In the genomic region with DNA sequence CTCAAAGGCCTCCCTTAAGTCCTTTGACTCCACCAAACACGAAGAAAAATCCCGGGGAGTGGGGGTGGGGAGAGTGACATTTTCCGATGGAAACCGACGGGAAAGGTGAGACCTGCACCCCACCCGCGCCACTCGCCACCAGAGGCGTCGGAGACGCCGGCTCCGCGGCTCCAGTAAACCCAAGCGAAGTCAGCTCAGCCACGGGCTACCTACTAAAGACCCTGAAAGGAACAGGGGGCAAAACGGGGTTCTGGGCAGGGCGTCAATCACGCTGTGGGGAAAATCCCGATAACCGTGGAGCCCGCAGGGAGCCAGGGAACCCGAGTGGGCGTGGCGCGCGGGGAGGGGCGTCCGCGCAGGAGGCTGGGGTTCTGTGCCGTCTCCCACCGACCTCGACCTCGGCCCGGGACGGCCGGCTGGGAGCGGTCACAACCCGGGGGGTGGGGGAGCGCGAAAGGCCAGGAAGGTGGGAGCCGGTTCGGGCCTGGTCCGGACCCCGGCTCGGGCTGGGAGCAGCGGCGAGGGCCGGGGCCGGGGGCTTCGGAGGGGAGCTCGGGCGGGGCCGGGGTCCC, we compare ENCODE assay signal across 8 cellular contexts. TPM values are rescaled to one million over a fixed set of nuclear protein-coding genes. Genes with fewer than 3 reads are reported as not detected.
DNase-seq lines count a peak whose midpoint lies in the region; ATAC-seq and TF ChIP-seq lines count a peak whose summit lies in the region.

No MANE protein-coding gene starts in this region.

- POLR2A ChIA-PET in activated CD4-positive, alpha-beta memory T cell treated with anti-CD3 and anti-CD28 coated beads, Interleukin-2, amount 10 ng/mL, durations not matched to agents 7 days and 5 days (lab: Charles Lee), result interaction anchor here (0.6 kb wide), 1 partner anchor 28 kb away, joined by 3 read pairs; no protein-coding TSS in a partner anchor
- POLR2A ChIA-PET in naive thymus-derived CD4-positive, alpha-beta T cell (lab: Charles Lee), result interaction anchor here (1.3 kb wide), 1 partner anchor 69 kb away, joined by 6 read pairs; a partner anchor contains a TSS

- H3K4me1 ChIP-seq in BLaER1 (peaks cover 31% of the 10 kb centered on the region), endocrine pancreas (ENCODE audit: control insufficient read depth, insufficient read depth, low read length) (peaks cover 4% of the 10 kb centered on the region), stomach smooth muscle (ENCODE audit: control insufficient read depth, insufficient read depth, low read length) (peaks cover 15% of the 10 kb centered on the region)
- peaks cover 11 to 22% of the 10 kb centered on the region in 2 donors for H3K4me1 ChIP-seq in naive thymus-derived CD4-positive, alpha-beta T cell (ENCODE audit: control insufficient read depth in 2 of 2, insufficient read depth in 2 of 2, low read length in 2 of 2)

- H3K36me3 ChIP-seq in BLaER1 (peaks cover 32% of the 10 kb centered on the region), endocrine pancreas (ENCODE audit: control insufficient read depth, insufficient read depth, low read length) (no peaks in the 10 kb centered on the region), stomach smooth muscle (ENCODE audit: control insufficient read depth in 2 of 2, insufficient read depth in 2 of 2, low read length in 2 of 2) (peaks cover 14 to 15% of the 10 kb centered on the region in 2 donors)
- peaks cover 0 to 26% (median 10%) of the 10 kb centered on the region in 3 experiments for H3K36me3 ChIP-seq in naive thymus-derived CD4-positive, alpha-beta T cell (ENCODE audit: control insufficient read depth in 2 of 3, insufficient read depth in 3 of 3, low read length in 3 of 3)

- CTCF ChIA-PET in activated CD4-positive, alpha-beta memory T cell treated with anti-CD3 and anti-CD28 coated beads, Interleukin-2, amount 10 ng/mL, durations not matched to agents 7 days and 5 days (lab: Charles Lee), result no interaction called here
- CTCF ChIA-PET in naive thymus-derived CD4-positive, alpha-beta T cell (lab: Charles Lee), result interaction anchor here (0.6 kb wide), 1 partner anchor 439 kb away, joined by 3 read pairs; no protein-coding TSS in a partner anchor

- H3K4me1 Mint-ChIP-seq in activated CD4-positive, alpha-beta memory T cell treated with anti-CD3 and anti-CD28 coated beads, Interleukin-2, amount 10 ng/mL, durations not matched to agents 7 days and 5 days, result peaks cover 25% of the 10 kb centered on the region
- H3K4me1 Mint-ChIP-seq in naive thymus-derived CD4-positive, alpha-beta T cell, result peaks cover 23 to 39% (median 32%) of the 10 kb centered on the region in 7 donors

- H3K9me3 ChIP-seq in BLaER1 (no peaks in the 10 kb centered on the region), endocrine pancreas (ENCODE audit: control insufficient read depth, low read length) (no peaks in the 10 kb centered on the region), stomach smooth muscle (ENCODE audit: control insufficient read depth in 2 of 2, low read length in 2 of 2) (no peaks in the 10 kb centered on the region)
- H3K9me3 ChIP-seq in naive thymus-derived CD4-positive, alpha-beta T cell (ENCODE audit: control insufficient read depth in 2 of 3, low read length in 3 of 3), result no peaks in the 10 kb centered on the region

- ATAC-seq in GM19467 (IDR thresholded peaks at IDR 0.05; ENCODE audit: unreplicated experiment), result peak; percentile 27
- ATAC-seq in naive thymus-derived CD4-positive, alpha-beta T cell, result peak; percentile 33

- no peaks in the 10 kb centered on the region for H3K27me3 ChIP-seq in BLaER1
- no peaks in the 10 kb centered on the region for H3K27me3 ChIP-seq in HL-60 (ENCODE audit: insufficient read depth, poor library complexity, severe bottlenecking)
- H3K27me3 ChIP-seq in endocrine pancreas (ENCODE audit: control insufficient read depth, insufficient read depth, low read length), result no peaks in the 10 kb centered on the region
- H3K27me3 ChIP-seq in naive thymus-derived CD4-positive, alpha-beta T cell (ENCODE audit: control insufficient read depth in 2 of 2, insufficient read depth in 2 of 2, low read length in 2 of 2), result no peaks in the 10 kb centered on the region
- no peaks in the 10 kb centered on the region for H3K27me3 ChIP-seq in stomach smooth muscle (ENCODE audit: control insufficient read depth in 1 of 2, insufficient read depth in 2 of 2, low read length in 2 of 2)

- peak overlapping the region; percentile 80 for H3K4me3 Mint-ChIP-seq in activated CD4-positive, alpha-beta memory T cell treated with anti-CD3 and anti-CD28 coated beads, Interleukin-2, amount 10 ng/mL, durations not matched to agents 7 days and 5 days
- peak overlapping the region; percentile 78 to 92 (median 84) for H3K4me3 Mint-ChIP-seq in naive thymus-derived CD4-positive, alpha-beta T cell

- H3K27me3 Mint-ChIP-seq in activated CD4-positive, alpha-beta memory T cell treated with anti-CD3 and anti-CD28 coated beads, Interleukin-2, amount 10 ng/mL, durations not matched to agents 7 days and 5 days, result no peaks in the 10 kb centered on the region
- H3K27me3 Mint-ChIP-seq in naive thymus-derived CD4-positive, alpha-beta T cell, result no peaks in the 10 kb centered on the region

- H3K9me3 Mint-ChIP-seq in activated CD4-positive, alpha-beta memory T cell treated with anti-CD3 and anti-CD28 coated beads, Interleukin-2, amount 10 ng/mL, durations not matched to agents 7 days and 5 days, result no peaks in the 10 kb centered on the region
- peaks cover 0 to 2% (median 0%) of the 10 kb centered on the region in 11 donors for H3K9me3 Mint-ChIP-seq in naive thymus-derived CD4-positive, alpha-beta T cell

- intact Hi-C loops in naive thymus-derived CD4-positive, alpha-beta T cell (cut with micrococcal nuclease), result loop anchor here (1.0 to 10.0 kb wide), 9 partner anchors 51 to 404 kb away; a partner anchor contains a TSS

- DNase-seq in HL-60 (ENCODE audit: low read depth in 1 of 2, low spot score in 1 of 2), result no peak
- peak; percentile 47 for DNase-seq in activated CD4-positive, alpha-beta memory T cell treated with anti-CD3 and anti-CD28 coated beads, Interleukin-2, amount 10 ng/mL, durations not matched to agents 7 days and 5 days
- peak; percentile 18 to 76 (median 40) for DNase-seq in naive thymus-derived CD4-positive, alpha-beta T cell
- DNase-seq in NCI-H1436 (lab: John Stamatoyannopoulos, UW), result no peak

- H3K4me3 ChIP-seq in BLaER1 (peak overlapping the region; percentile 97), HL-60 (replicated peaks; ENCODE audit: insufficient read depth, low read length) (peak overlapping the region; percentile 99), endocrine pancreas (ENCODE audit: control insufficient read depth, insufficient read depth, low read length) (peak overlapping the region; percentile 30), stomach smooth muscle (ENCODE audit: low read length in 2 of 2) (peak overlapping the region; percentile 89 to 91)
- H3K4me3 ChIP-seq in naive thymus-derived CD4-positive, alpha-beta T cell (ENCODE audit: low read length), result peak overlapping the region; percentile 90

- peak overlapping the region; percentile 99 for H3K4me2 ChIP-seq in BLaER1

- no peak for TF ChIP-seq CTCF in HL-60 (IDR thresholded peaks at IDR 0.05; ENCODE audit: insufficient read depth, low read length)

- peak overlapping the region; percentile 95 for H3K27ac ChIP-seq in BLaER1
- peak overlapping the region; percentile 75 for H3K27ac ChIP-seq in HL-60 (replicated peaks)
- peak overlapping the region; percentile 94 for H3K27ac ChIP-seq in naive thymus-derived CD4-positive, alpha-beta T cell (ENCODE audit: low read depth, low read length)
- H3K27ac ChIP-seq in stomach smooth muscle (ENCODE audit: low read length), result peak overlapping the region; percentile 90

- peak overlapping the region; percentile 71 for H3K27ac Mint-ChIP-seq in activated CD4-positive, alpha-beta memory T cell treated with anti-CD3 and anti-CD28 coated beads, Interleukin-2, amount 10 ng/mL, durations not matched to agents 7 days and 5 days
- peak overlapping the region; percentile 59 to 88 (median 77) for H3K27ac Mint-ChIP-seq in naive thymus-derived CD4-positive, alpha-beta T cell

- H3K9ac ChIP-seq in BLaER1, result peak overlapping the region; percentile 97
- H3K9ac ChIP-seq in endocrine pancreas (ENCODE audit: control insufficient read depth, insufficient read depth, low read length), result peak overlapping the region; percentile 94
- peak overlapping the region; percentile 92 for H3K9ac ChIP-seq in stomach smooth muscle (ENCODE audit: low read length in 2 of 2)

- peaks cover 56% of the 10 kb centered on the region for H4K20me1 ChIP-seq in BLaER1

- H3K36me3 Mint-ChIP-seq in activated CD4-positive, alpha-beta memory T cell treated with anti-CD3 and anti-CD28 coated beads, Interleukin-2, amount 10 ng/mL, durations not matched to agents 7 days and 5 days (ENCODE audit: low read depth), result peaks cover 29% of the 10 kb centered on the region
- peaks cover 0 to 12% (median 4%) of the 10 kb centered on the region in 5 donors for H3K36me3 Mint-ChIP-seq in naive thymus-derived CD4-positive, alpha-beta T cell

RNA-seq across cellular contexts. Expression of a gene that starts 0.6 kb away (rescaled TPM):
- 10 to 100 TPM; 41.0 to 42.9 TPM for total RNA-seq in activated CD4-positive, alpha-beta memory T cell treated with anti-CD3 and anti-CD28 coated beads, Interleukin-2, amount 10 ng/mL, durations not matched to agents 7 days and 5 days
- total RNA-seq in naive thymus-derived CD4-positive, alpha-beta T cell, result 10 to 100 TPM; 44.9 to 91.6 (median 68.4) TPM
- 10 to 100 TPM; 30.5 to 36.8 TPM for polyA plus RNA-seq in naive thymus-derived CD4-positive, alpha-beta T cell

RNA-seq across cellular contexts. Expression of a gene that starts 50.8 kb away (rescaled TPM):
- 1 to 10 TPM; 1.4 to 2.0 TPM for total RNA-seq in activated CD4-positive, alpha-beta memory T cell treated with anti-CD3 and anti-CD28 coated beads, Interleukin-2, amount 10 ng/mL, durations not matched to agents 7 days and 5 days
- total RNA-seq in naive thymus-derived CD4-positive, alpha-beta T cell, result 1 to 10 TPM; 2.8 to 6.1 (median 3.6) TPM
- polyA plus RNA-seq in naive thymus-derived CD4-positive, alpha-beta T cell, result 1 to 10 TPM; 1.3 to 2.5 TPM

Comparison
In these comparisons a context has a peak if more than half of its experiments do, and no peak if none do; other contexts are left out.
1. H3K4me3 ChIP-seq: peak in every context shown above with its lines; median percentile 99 in HL-60; 97 in BLaER1; 90 in naive thymus-derived CD4-positive, alpha-beta T cell; 90 in stomach smooth muscle; 30 in endocrine pancreas.
2. DNase-seq: peak in activated CD4-positive, alpha-beta memory T cell treated with anti-CD3 and anti-CD28 coated beads, Interleukin-2, amount 10 ng/mL, durations not matched to agents 7 days and 5 days (single experiment) and naive thymus-derived CD4-positive, alpha-beta T cell (9 of 9); none in HL-60 (0 of 2) and NCI-H1436 (single experiment).
3. Peak in every context shown above with its lines, with median percentiles within 50 percentile points of each other: H3K27ac ChIP-seq and H3K9ac ChIP-seq.